In the genomic region with DNA sequence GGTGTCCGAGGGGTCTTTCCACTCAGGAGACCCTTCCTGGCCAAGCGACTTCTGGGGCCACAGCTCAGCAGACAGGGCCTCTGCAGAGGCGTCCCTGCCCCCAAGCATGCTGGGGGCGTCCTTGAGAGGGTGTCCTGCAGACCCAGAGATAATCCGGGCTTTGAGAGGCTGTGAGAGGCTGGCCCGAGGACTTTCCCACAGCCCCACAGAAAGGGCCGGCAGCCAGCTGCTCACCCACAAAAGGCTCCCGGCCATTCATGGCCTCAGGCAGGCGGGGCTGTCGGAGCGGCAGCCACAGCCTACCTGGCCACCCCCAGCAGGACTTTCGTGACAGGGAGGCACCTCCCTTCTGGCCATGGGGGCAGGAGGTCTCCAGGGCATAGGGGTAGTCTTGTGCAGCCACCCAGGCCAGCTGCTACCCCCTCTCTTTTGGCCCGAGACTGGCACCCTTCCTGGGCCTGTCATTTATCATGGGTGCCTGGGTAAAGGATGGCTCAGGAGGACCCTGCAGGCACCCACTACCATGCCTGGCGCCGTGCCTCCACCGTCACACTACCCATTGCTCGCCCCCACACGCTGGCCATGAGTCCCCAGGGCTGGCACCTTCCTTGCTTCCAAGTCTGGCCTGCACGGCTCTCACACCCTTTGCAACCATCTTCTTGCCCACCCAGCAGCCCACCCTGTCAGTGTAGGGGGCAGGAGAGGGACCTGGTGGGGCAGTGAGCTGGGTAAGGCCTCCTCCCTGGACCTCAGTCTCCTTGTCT, we compare ENCODE assay signal across 2 cellular contexts.
TF ChIP-seq lines count a peak whose summit lies in the region.

No MANE protein-coding gene starts in this region.

TF ChIP-seq in A549, 52 proteins besides CTCF, POLR2A, EP300 and RAD21 (continued from another document):
- no peak for TF ChIP-seq JUN (IDR thresholded peaks at IDR 0.05)
- TF ChIP-seq HDAC2 (IDR thresholded peaks at IDR 0.05): no peak
- TF ChIP-seq GATA3 (IDR thresholded peaks at IDR 0.05; ENCODE audit: borderline replicate concordance): no peak
- no peak for TF ChIP-seq FOSL2 (IDR thresholded peaks at IDR 0.05)
- TF ChIP-seq FOSL2 (CRISPR knock-in tag; IDR thresholded peaks at IDR 0.05): no peak

TF ChIP-seq in neural cell, 6 proteins besides CTCF, POLR2A, EP300 and RAD21:
- TF ChIP-seq, protein P1, sequence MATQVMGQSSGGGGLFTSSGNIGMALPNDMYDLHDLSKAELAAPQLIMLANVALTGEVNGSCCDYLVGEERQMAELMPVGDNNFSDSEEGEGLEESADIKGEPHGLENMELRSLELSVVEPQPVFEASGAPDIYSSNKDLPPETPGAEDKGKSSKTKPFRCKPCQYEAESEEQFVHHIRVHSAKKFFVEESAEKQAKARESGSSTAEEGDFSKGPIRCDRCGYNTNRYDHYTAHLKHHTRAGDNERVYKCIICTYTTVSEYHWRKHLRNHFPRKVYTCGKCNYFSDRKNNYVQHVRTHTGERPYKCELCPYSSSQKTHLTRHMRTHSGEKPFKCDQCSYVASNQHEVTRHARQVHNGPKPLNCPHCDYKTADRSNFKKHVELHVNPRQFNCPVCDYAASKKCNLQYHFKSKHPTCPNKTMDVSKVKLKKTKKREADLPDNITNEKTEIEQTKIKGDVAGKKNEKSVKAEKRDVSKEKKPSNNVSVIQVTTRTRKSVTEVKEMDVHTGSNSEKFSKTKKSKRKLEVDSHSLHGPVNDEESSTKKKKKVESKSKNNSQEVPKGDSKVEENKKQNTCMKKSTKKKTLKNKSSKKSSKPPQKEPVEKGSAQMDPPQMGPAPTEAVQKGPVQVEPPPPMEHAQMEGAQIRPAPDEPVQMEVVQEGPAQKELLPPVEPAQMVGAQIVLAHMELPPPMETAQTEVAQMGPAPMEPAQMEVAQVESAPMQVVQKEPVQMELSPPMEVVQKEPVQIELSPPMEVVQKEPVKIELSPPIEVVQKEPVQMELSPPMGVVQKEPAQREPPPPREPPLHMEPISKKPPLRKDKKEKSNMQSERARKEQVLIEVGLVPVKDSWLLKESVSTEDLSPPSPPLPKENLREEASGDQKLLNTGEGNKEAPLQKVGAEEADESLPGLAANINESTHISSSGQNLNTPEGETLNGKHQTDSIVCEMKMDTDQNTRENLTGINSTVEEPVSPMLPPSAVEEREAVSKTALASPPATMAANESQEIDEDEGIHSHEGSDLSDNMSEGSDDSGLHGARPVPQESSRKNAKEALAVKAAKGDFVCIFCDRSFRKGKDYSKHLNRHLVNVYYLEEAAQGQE (IDR thresholded peaks at IDR 0.05; ENCODE audit: borderline replicate concordance): no peak
